Comparison of ENCODE assay signal across 12 cellular contexts in the genomic region with DNA sequence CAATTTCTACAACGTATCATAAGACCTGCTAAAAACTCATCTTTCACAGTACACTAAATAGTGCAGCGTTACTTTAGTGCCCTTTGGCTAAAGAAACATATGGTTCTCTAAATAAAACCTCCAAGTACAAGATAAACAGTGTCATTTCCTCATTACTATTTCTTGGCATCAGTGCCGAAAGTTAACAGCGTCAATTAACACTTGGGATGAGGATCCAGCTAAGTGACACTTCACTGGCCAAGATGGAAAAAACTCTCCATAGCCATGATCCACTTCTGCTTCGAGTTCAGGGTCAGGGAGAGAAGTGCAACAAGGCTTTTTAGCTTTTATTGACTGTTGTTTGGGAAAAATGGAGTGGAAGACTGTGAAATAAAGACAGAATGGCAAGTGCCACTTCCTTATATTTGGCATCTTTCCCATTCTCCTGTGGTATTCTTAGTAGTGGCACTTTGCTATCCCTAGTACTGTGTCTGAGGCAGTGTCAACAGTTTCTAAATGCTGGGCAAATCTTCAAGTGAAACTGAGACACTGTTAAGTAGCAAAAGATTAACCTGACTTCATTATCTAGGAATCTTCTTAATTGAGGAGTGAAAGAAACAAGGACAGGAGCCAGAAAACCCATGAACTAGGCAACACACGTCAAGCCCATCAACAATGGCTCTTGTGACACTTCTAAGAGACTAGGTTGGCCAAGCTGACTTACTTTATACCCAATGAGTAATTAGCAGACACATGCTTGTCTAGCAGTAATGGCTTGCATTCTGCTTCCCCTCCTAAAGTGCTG.
DNase-seq lines count a peak whose midpoint lies in the region; ATAC-seq, FAIRE-seq and TF ChIP-seq lines count a peak whose summit lies in the region.
"Had no signal": no experiment of that assay in that cellular context is flagged by ENCODE, and none has a peak within 500 bp of the region (broad histone marks: within the 10 kb centered on the region; RNA-seq: fewer than 3 reads in every experiment).

No MANE protein-coding gene starts in this region.

- intact Hi-C loops in activated CD4-positive, alpha-beta memory T cell treated with anti-CD3 and anti-CD28 coated beads for 36 hours (cut with micrococcal nuclease), result no loop called here
- intact Hi-C loops in Caco-2 (cut with micrococcal nuclease; ENCODE audit: unreplicated experiment), result no loop called here

- no peaks in the 10 kb centered on the region for H3K4me1 Mint-ChIP-seq in activated CD4-positive, alpha-beta memory T cell treated with anti-CD3 and anti-CD28 coated beads for 36 hours (ENCODE audit: low read depth)
- no peaks in the 10 kb centered on the region for H3K4me1 Mint-ChIP-seq in Caco-2 (ENCODE audit: low read depth, unreplicated experiment)
- no peaks in the 10 kb centered on the region for H3K4me1 Mint-ChIP-seq in activated T-cell treated with anti-CD3 and anti-CD28 coated beads, Interleukin-2, amount 50 U/mL, for 72 hours (ENCODE audit: low read depth)

- H3K27ac Mint-ChIP-seq in activated CD4-positive, alpha-beta memory T cell treated with anti-CD3 and anti-CD28 coated beads for 36 hours, result no peak overlapping the region
- H3K27ac Mint-ChIP-seq in Caco-2 (ENCODE audit: unreplicated experiment), result no peak overlapping the region
- no peak overlapping the region for H3K27ac Mint-ChIP-seq in activated T-cell treated with anti-CD3 and anti-CD28 coated beads, Interleukin-2, amount 50 U/mL, for 72 hours

- peak; percentile 2 for DNase-seq in Caki2 (ENCODE audit: low read depth)
- peak; percentile 24 to 31 for DNase-seq in NCI-H187 (lab: John Stamatoyannopoulos, UW)
- DNase-seq in astrocyte of the hippocampus (ENCODE audit: low read depth, low spot score), result peak; percentile 9
- DNase-seq in activated CD4-positive, alpha-beta memory T cell treated with anti-CD3 and anti-CD28 coated beads for 36 hours, result no peak
- no peak for DNase-seq in Caco-2
- DNase-seq in activated T-cell treated with anti-CD3 and anti-CD28 coated beads, Interleukin-2, amount 50 U/mL, for 72 hours, result no peak
- no peak for DNase-seq in GM03348 (ENCODE audit: low spot score)
- DNase-seq: activated T-cell treated with anti-CD3 and anti-CD28 coated beads for 4 hours, NCI-H1048, tibial artery had no signal

- H3K27me3 Mint-ChIP-seq in activated CD4-positive, alpha-beta memory T cell treated with anti-CD3 and anti-CD28 coated beads for 36 hours, result no peaks in the 10 kb centered on the region
- no peaks in the 10 kb centered on the region for H3K27me3 Mint-ChIP-seq in Caco-2 (ENCODE audit: insufficient read depth, unreplicated experiment)
- H3K27me3 Mint-ChIP-seq in activated T-cell treated with anti-CD3 and anti-CD28 coated beads, Interleukin-2, amount 50 U/mL, for 72 hours (ENCODE audit: low read depth), result no peaks in the 10 kb centered on the region

- no peak overlapping the region for H3K4me3 Mint-ChIP-seq in activated CD4-positive, alpha-beta memory T cell treated with anti-CD3 and anti-CD28 coated beads for 36 hours
- no peak overlapping the region for H3K4me3 Mint-ChIP-seq in Caco-2 (ENCODE audit: unreplicated experiment)
- no peak overlapping the region for H3K4me3 Mint-ChIP-seq in activated T-cell treated with anti-CD3 and anti-CD28 coated beads, Interleukin-2, amount 50 U/mL, for 72 hours

- no peaks in the 10 kb centered on the region for H3K27me3 ChIP-seq in Caco-2 (replicated peaks; ENCODE audit: control insufficient read depth, insufficient read depth, low read length)
- H3K27me3 ChIP-seq: tibial artery had no signal

- no peaks in the 10 kb centered on the region for H3K4me1 ChIP-seq in Caco-2
- H3K4me1 ChIP-seq: prostate gland, tibial artery had no signal

- TF ChIP-seq CTCF in Caco-2 (IDR thresholded peaks at IDR 0.05; ENCODE audit: insufficient read depth in 1 of 2, low read depth in 1 of 2, low read length in 1 of 2, severe bottlenecking in 1 of 2, unreplicated experiment in 1 of 2), result no peak

- no peaks in the 10 kb centered on the region for H3K9me3 ChIP-seq in Caco-2
- H3K9me3 ChIP-seq: prostate gland, tibial artery had no signal

- no peaks in the 10 kb centered on the region for H3K36me3 Mint-ChIP-seq in activated CD4-positive, alpha-beta memory T cell treated with anti-CD3 and anti-CD28 coated beads for 36 hours
- no peaks in the 10 kb centered on the region for H3K36me3 Mint-ChIP-seq in Caco-2 (ENCODE audit: insufficient read depth, unreplicated experiment)
- no peaks in the 10 kb centered on the region for H3K36me3 Mint-ChIP-seq in activated T-cell treated with anti-CD3 and anti-CD28 coated beads, Interleukin-2, amount 50 U/mL, for 72 hours (ENCODE audit: insufficient read depth in 2 of 2)

- CTCF ChIA-PET in activated CD4-positive, alpha-beta memory T cell treated with anti-CD3 and anti-CD28 coated beads for 36 hours (lab: Charles Lee), result no interaction called here
- CTCF ChIA-PET in Caco-2 (lab: Charles Lee), result no interaction called here

- in situ Hi-C loops in Caki2 (cut with HindIII; ENCODE audit: low pct_unique_long_range_greater_than_20kb, low sequenced_read_pairs), result no loop called here

- H3K9me3 Mint-ChIP-seq in activated CD4-positive, alpha-beta memory T cell treated with anti-CD3 and anti-CD28 coated beads for 36 hours, result no peaks in the 10 kb centered on the region
- no peaks in the 10 kb centered on the region for H3K9me3 Mint-ChIP-seq in Caco-2 (ENCODE audit: unreplicated experiment)
- H3K9me3 Mint-ChIP-seq in activated T-cell treated with anti-CD3 and anti-CD28 coated beads, Interleukin-2, amount 50 U/mL, for 72 hours, result no peaks in the 10 kb centered on the region

- no peaks in the 10 kb centered on the region for H3K36me3 ChIP-seq in Caco-2 (ENCODE audit: control insufficient read depth, insufficient read depth, low read length)
- H3K36me3 ChIP-seq: prostate gland, tibial artery had no signal

- H3K4me3 ChIP-seq in Caco-2 (ENCODE audit: low read depth, low read length), result no peak overlapping the region
- H3K4me3 ChIP-seq: prostate gland, tibial artery had no signal

- POLR2A ChIA-PET in activated CD4-positive, alpha-beta memory T cell treated with anti-CD3 and anti-CD28 coated beads for 36 hours (lab: Charles Lee), result no interaction called here
- POLR2A ChIA-PET in Caco-2 (lab: Charles Lee), result no interaction called here

- peak; percentile 13 for FAIRE-seq in islet of Langerhans (lab: Jason Lieb, UNC)

- BruUV-seq in Caco-2 (replicated peaks; lab: Mats Ljungman, UMichigan), result no TSS peak

- ATAC-seq in activated T-cell treated with anti-CD3 and anti-CD28 coated beads, Interleukin-2, amount 50 U/mL, for 72 hours (replicated peaks in 1 of 2), result no peak

Comparison
In these comparisons a context has a peak if more than half of its experiments do, and no peak if none do; other contexts are left out.
1. DNase-seq: peak in Caki2 (single experiment), NCI-H187 (2 of 2) and astrocyte of the hippocampus (single experiment); none in activated CD4-positive, alpha-beta memory T cell treated with anti-CD3 and anti-CD28 coated beads for 36 hours (single experiment), Caco-2 (0 of 2), activated T-cell treated with anti-CD3 and anti-CD28 coated beads, Interleukin-2, amount 50 U/mL, for 72 hours (0 of 2) and GM03348 (single experiment).